ENCODE assay signal across 8 cellular contexts in genomic region chr1:43974443-43975248, GRCh38.
DNase-seq lines count a peak whose midpoint lies in the region; ATAC-seq and TF ChIP-seq lines count a peak whose summit lies in the region.

TSS of gene ATP6V0B (plus strand) at chr1:43974960. CDS start at chr1:43975041, 81 bp downstream.

- H3K4me3 ChIP-seq in AG10803 (ENCODE audit: low read length), result peak within 1 kb of the TSS; percentile 90

- TF ChIP-seq CTCF in AG10803 (conservative IDR thresholded peaks at IDR 0.05; ENCODE audit: low read length), result peak; percentile 14; the same call in 1 of the 2 replicates

- peak; percentile 71 for ATAC-seq in GM19035 (IDR thresholded peaks at IDR 0.05; ENCODE audit: unreplicated experiment)
- peak; percentile 68 for ATAC-seq in HG03342 (IDR thresholded peaks at IDR 0.05; ENCODE audit: unreplicated experiment)

- DNase-seq in AG10803 (ENCODE audit: low read depth) (peak; percentile 90), NCI-H446 (lab: John Stamatoyannopoulos, UW) (peak; percentile 95 to 98), iris pigment epithelial cell (ENCODE audit: low read depth) (peak; percentile 95)
- peak; percentile 92 for DNase-seq in activated CD4-positive, CD25-positive, alpha-beta regulatory T cell treated with anti-CD3 and anti-CD28 coated beads, Interleukin-2, amount 50 U/mL, for 16 hours (ENCODE audit: low read depth, low spot score)
- DNase-seq in central memory CD4-positive, alpha-beta T cell, result peak; percentile 88
- DNase-seq in stimulated activated CD4-positive, alpha-beta T cell treated with anti-CD3 and anti-CD28 coated beads, Interleukin-12 subunit alpha, Interleukin-12 subunit beta, amount 100 ng/mL, for 24 hours (ENCODE audit: low read depth in 2 of 2), result peak; percentile 91 to 97

Comparison
In these comparisons a context has a peak if more than half of its experiments do, and no peak if none do; other contexts are left out.
1. Peak in every context shown above with its lines: DNase-seq, ATAC-seq and H3K4me3 ChIP-seq.